10 cellular contexts compared by ENCODE assay signal in the genomic region with DNA sequence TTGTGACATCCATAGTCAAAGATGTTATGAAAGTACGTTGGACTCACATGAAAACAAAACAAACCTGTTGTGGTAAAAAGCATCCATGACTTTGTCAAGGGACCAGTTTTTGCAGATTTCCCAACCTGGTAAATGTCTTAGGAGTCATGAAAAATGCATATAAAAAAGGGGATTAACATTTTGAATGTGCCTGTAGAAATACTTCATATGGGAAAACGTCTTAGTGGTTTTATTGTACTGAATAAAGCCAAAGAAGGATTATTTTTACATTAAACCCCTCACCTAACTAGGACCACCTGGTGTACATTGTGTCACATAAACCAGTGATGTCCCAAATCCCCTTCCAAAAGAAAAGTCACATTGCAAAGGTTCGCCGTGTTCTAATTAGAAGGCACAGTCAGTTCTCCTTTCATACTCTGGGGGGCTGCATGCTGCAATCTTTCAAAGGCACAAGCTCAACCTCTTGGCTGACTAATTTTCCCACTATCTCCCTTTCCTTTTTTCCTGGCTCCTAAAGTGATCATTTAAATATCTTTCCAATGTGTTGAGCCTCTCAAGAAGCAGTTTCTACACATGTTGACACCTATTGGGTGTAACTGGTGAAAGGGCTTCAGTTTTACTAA.
A peak's percentile ranks its signal among the peaks of the same experiment; 100 is the strongest.
DNase-seq lines count a peak whose midpoint lies in the region; ATAC-seq, FAIRE-seq and TF ChIP-seq lines count a peak whose summit lies in the region.
"Had no signal": no experiment of that assay in that cellular context is flagged by ENCODE, and none has a peak within 500 bp of the region (broad histone marks: within the 10 kb centered on the region; RNA-seq: fewer than 3 reads in every experiment).

No MANE protein-coding gene starts in this region.

- ATAC-seq in gastrocnemius medialis (peak; percentile 24 to 42), HG02678 (IDR thresholded peaks at IDR 0.05; ENCODE audit: unreplicated experiment) (no peak), GM19023 (IDR thresholded peaks at IDR 0.05; ENCODE audit: unreplicated experiment) (no peak)

- no peaks in the 10 kb centered on the region for H3K27me3 ChIP-seq in gastrocnemius medialis

- in situ Hi-C loops in gastrocnemius medialis (cut with MboI; ENCODE audit: low sequenced_read_pairs in 4 of 4): no loop called here

- TF ChIP-seq CTCF in GM12875 (IDR thresholded peaks at IDR 0.05; ENCODE audit: borderline replicate concordance, insufficient read depth, low read depth, low read length): peak; percentile 42
- TF ChIP-seq CTCF in fibroblast of mammary gland (conservative IDR thresholded peaks at IDR 0.05; ENCODE audit: control insufficient read depth, insufficient read depth, low read depth, low read length): peak; percentile 68
- TF ChIP-seq CTCF in gastrocnemius medialis (IDR thresholded peaks at IDR 0.05 in 4 of 5, conservative IDR thresholded peaks at IDR 0.05 in 1 of 5): peak; percentile 35 to 75 (median 60)

- no peak for FAIRE-seq in RCC 7860 (lab: Jason Lieb, UNC)

- no peak for TF ChIP-seq POLR2A in gastrocnemius medialis (IDR thresholded peaks at IDR 0.05)

- no peaks in the 10 kb centered on the region for H3K9me3 ChIP-seq in gastrocnemius medialis

- H3K4me3 ChIP-seq in GM12875 (ENCODE audit: low read depth, low read length) (no peak overlapping the region), fibroblast of mammary gland (ENCODE audit: control insufficient read depth, low read depth, low read length) (no peak overlapping the region), gastrocnemius medialis (no peak overlapping the region)

- H3K27ac ChIP-seq in gastrocnemius medialis: peak overlapping the region; percentile 84 to 99 (median 89)

- peaks cover 52 to 53% of the 10 kb centered on the region in 2 donors for H3K4me1 ChIP-seq in gastrocnemius medialis

- peak; percentile 58 for DNase-seq in NCI-H82 (lab: John Stamatoyannopoulos, UW)
- peak; percentile 42 for DNase-seq in fibroblast of mammary gland (ENCODE audit: low read depth)
- peak in 1 of 2 donors; percentile 52 for DNase-seq in gastrocnemius medialis
- DNase-seq in RCC 7860 (ENCODE audit: low spot score): no peak
- no peak for DNase-seq in DMS79 (lab: John Stamatoyannopoulos, UW)
- DNase-seq: activated CD4-positive, alpha-beta T cell treated with anti-CD3 and anti-CD28 coated beads, Interleukin-2, amount 50 U/mL, for 4 hours; stimulated activated naive CD4-positive, alpha-beta T cell treated with Interleukin-2 at 50 U/mL for 16 hours had no signal

- H3K36me3 ChIP-seq in gastrocnemius medialis: no peaks in the 10 kb centered on the region

- intact Hi-C loops in gastrocnemius medialis (cut with DNase I; ENCODE audit: low total_unique reads): loop anchor here (5.0 kb wide), 3 partner anchors 92 to 702 kb away; a partner anchor contains a TSS

Comparison
In these comparisons a context has a peak if more than half of its experiments do, and no peak if none do; other contexts are left out.
1. DNase-seq: peak in NCI-H82 (single experiment) and fibroblast of mammary gland (single experiment); none in RCC 7860 (single experiment) and DMS79 (single experiment).
2. ATAC-seq: peak in gastrocnemius medialis (2 of 2); none in HG02678 (single experiment) and GM19023 (single experiment).
3. Peak in every context shown above with its lines, with median percentiles within 50 percentile points of each other: CTCF ChIP-seq.